ENCODE assay signal across 23 cellular contexts in genomic region chr21:45414396-45415187, GRCh38. TPM values are rescaled to one million over a fixed set of nuclear protein-coding genes. Genes with fewer than 3 reads are reported as not detected.
A peak's percentile ranks its signal among the peaks of the same experiment; 100 is the strongest.
DNase-seq lines count a peak whose midpoint lies in the region; ATAC-seq and TF ChIP-seq lines count a peak whose summit lies in the region.
"Had no signal": no experiment of that assay in that cellular context is flagged by ENCODE, and none has a peak within 500 bp of the region (broad histone marks: within the 10 kb centered on the region; RNA-seq: fewer than 3 reads in every experiment).

No MANE protein-coding gene starts in this region.

- no peak overlapping the region for H3K4me3 Mint-ChIP-seq in endodermal cell
- H3K4me3 Mint-ChIP-seq: activated CD4-positive, alpha-beta T cell treated with anti-CD3 and anti-CD28 coated beads for 36 hours; dendritic cell treated with granulocyte-macrophage colony-stimulating factor and Interleukin-4, amounts not matched to agents 40 ng/mL and 50 ng/mL, for 4 days; T-helper 17 cell had no signal

- H3K27me3 Mint-ChIP-seq in endodermal cell (ENCODE audit: insufficient read depth), result no peaks in the 10 kb centered on the region

- TF ChIP-seq CTCF in endodermal cell (conservative IDR thresholded peaks at IDR 0.05) (no peak), right lobe of liver (IDR thresholded peaks at IDR 0.05) (no peak), psoas muscle (IDR thresholded peaks at IDR 0.05) (no peak)

- peak overlapping the region; percentile 79 for H3K27ac Mint-ChIP-seq in endodermal cell
- H3K27ac Mint-ChIP-seq: activated CD4-positive, alpha-beta T cell treated with anti-CD3 and anti-CD28 coated beads for 36 hours; dendritic cell treated with granulocyte-macrophage colony-stimulating factor and Interleukin-4, amounts not matched to agents 40 ng/mL and 50 ng/mL, for 4 days; T-helper 17 cell had no signal

- H3K4me1 ChIP-seq in NT2/D1 (ENCODE audit: insufficient read depth, insufficient read length) (peaks cover 72% of the 10 kb centered on the region), endodermal cell (ENCODE audit: control insufficient read depth, insufficient read depth, low read length) (peaks cover 5% of the 10 kb centered on the region), right lobe of liver (peaks cover 0 to 18% (median 9%) of the 10 kb centered on the region in 4 donors), psoas muscle (peaks cover 11% of the 10 kb centered on the region)
- H3K4me1 ChIP-seq: HAP-1 had no signal

- WGBS in endodermal cell (ENCODE audit: insufficient coverage in 1 of 2, insufficient read length in 1 of 2), 2 experiments, result 94 to 96% methylated on average over 22 to 25 of the region's 25 CpGs
- WGBS in right lobe of liver (ENCODE audit: insufficient coverage, low coverage, low lambda C conversion rate, missing lambda C conversion rate), result 80% methylated on average over 9 of the region's 25 CpGs
- 92 to 93% (median 93%) methylated on average over 25 of the region's 25 CpGs for WGBS in psoas muscle, 3 donors

- TF ChIP-seq POLR2A in right lobe of liver (IDR thresholded peaks at IDR 0.05), result no peak

- no peak for DNase-seq in NT2/D1 (ENCODE audit: low read depth, low spot score)
- peak; percentile 43 for DNase-seq in endodermal cell
- DNase-seq in right lobe of liver, result peak in 2 of 3 donors; percentile 15 to 49
- DNase-seq in psoas muscle, result peak; percentile 9 to 49
- DNase-seq in mucosa of gallbladder (ENCODE audit: low spot score), result no peak
- no peak for DNase-seq in medulla oblongata (ENCODE audit: extremely low spot score)
- DNase-seq in NCI-H1436 (lab: John Stamatoyannopoulos, UW), result no peak
- no peak for DNase-seq in HUDEP-2 (lab: John Stamatoyannopoulos, UW; ENCODE audit: unreplicated experiment in 76 of 76)
- DNase-seq: activated CD4-positive, alpha-beta T cell treated with anti-CD3 and anti-CD28 coated beads for 36 hours; activated T-cell treated with anti-CD3 and anti-CD28 coated beads for 4 hours; caudate nucleus; gastrocnemius medialis; KBM-7; NCI-H1417; NCI-H2107; NCI-H748 treated with DMSO at 0.1 percent for 48 hours; nucleus accumbens; stimulated activated CD4-positive, alpha-beta T cell treated with anti-CD3 and anti-CD28 coated beads, Interleukin-2, amount 100 ng/mL, for 48 hours had no signal

- no peak for ATAC-seq in right lobe of liver
- no peak for ATAC-seq in psoas muscle
- ATAC-seq: activated CD4-positive, alpha-beta T cell treated with anti-CD3 and anti-CD28 coated beads for 36 hours; activated naive CD4-positive, alpha-beta T cell treated with anti-CD3 and anti-CD28 coated beads, Interleukin-2, amount 50 U/mL, for 72 hours; gastrocnemius medialis; T-helper 17 cell had no signal

- H3K36me3 ChIP-seq in NT2/D1 (ENCODE audit: insufficient read depth, insufficient read length, low read length) (peaks cover 95% of the 10 kb centered on the region), endodermal cell (ENCODE audit: control insufficient read depth, insufficient read depth, low read length) (peaks cover 29% of the 10 kb centered on the region), right lobe of liver (no peaks in the 10 kb centered on the region), psoas muscle (ENCODE audit: insufficient read depth in 1 of 2, low read depth in 1 of 2) (no peaks in the 10 kb centered on the region)
- H3K36me3 ChIP-seq: gastrocnemius medialis, HAP-1 had no signal

- H3K36me3 Mint-ChIP-seq in endodermal cell (ENCODE audit: low read depth), result peaks cover 20% of the 10 kb centered on the region
- H3K36me3 Mint-ChIP-seq: activated naive CD4-positive, alpha-beta T cell treated with anti-CD3 and anti-CD28 coated beads, Interleukin-2, amount 50 U/mL, for 72 hours had no signal

- H3K27me3 ChIP-seq in NT2/D1 (ENCODE audit: insufficient read depth, insufficient read length) (no peaks in the 10 kb centered on the region), endodermal cell (ENCODE audit: control insufficient read depth, insufficient read depth, low read length, poor library complexity, severe bottlenecking) (no peaks in the 10 kb centered on the region), right lobe of liver (no peaks in the 10 kb centered on the region), psoas muscle (ENCODE audit: insufficient read depth in 3 of 3, low read length in 2 of 3) (peaks cover 0 to 38% (median 2%) of the 10 kb centered on the region in 3 donors)

- peak overlapping the region; percentile 83 for H3K27ac ChIP-seq in endodermal cell (ENCODE audit: low read depth, low read length)
- no peak overlapping the region for H3K27ac ChIP-seq in right lobe of liver
- H3K27ac ChIP-seq in psoas muscle, result no peak overlapping the region
- H3K27ac ChIP-seq: gastrocnemius medialis had no signal

- H3K9ac ChIP-seq in NT2/D1 (ENCODE audit: insufficient read length, low read depth), result peak overlapping the region; percentile 39
- no peak overlapping the region for H3K9ac ChIP-seq in endodermal cell (ENCODE audit: extremely low read depth, low read length, poor library complexity, severe bottlenecking)

- peaks cover 36% of the 10 kb centered on the region for H3K4me1 Mint-ChIP-seq in endodermal cell
- H3K4me1 Mint-ChIP-seq: activated CD4-positive, alpha-beta T cell treated with anti-CD3 and anti-CD28 coated beads for 36 hours had no signal

- H3K9me3 ChIP-seq in NT2/D1 (ENCODE audit: insufficient read depth, low read length) (no peaks in the 10 kb centered on the region), endodermal cell (ENCODE audit: control insufficient read depth, low read length) (no peaks in the 10 kb centered on the region), right lobe of liver (no peaks in the 10 kb centered on the region), psoas muscle (no peaks in the 10 kb centered on the region)
- H3K9me3 ChIP-seq: gastrocnemius medialis, HAP-1 had no signal

- no peaks in the 10 kb centered on the region for H3K9me3 Mint-ChIP-seq in endodermal cell
- H3K9me3 Mint-ChIP-seq: activated naive CD4-positive, alpha-beta T cell treated with anti-CD3 and anti-CD28 coated beads, Interleukin-2, amount 50 U/mL, for 72 hours; dendritic cell treated with granulocyte-macrophage colony-stimulating factor and Interleukin-4, amounts not matched to agents 40 ng/mL and 50 ng/mL, for 4 days had no signal

- intact Hi-C loops in right lobe of liver (cut with DNase I) (no loop called here), psoas muscle (cut with DNase I) (no loop called here)

- H3K4me3 ChIP-seq in NT2/D1 (ENCODE audit: insufficient read length, low read depth), result no peak overlapping the region
- no peak overlapping the region for H3K4me3 ChIP-seq in endodermal cell (ENCODE audit: low read length)
- no peak overlapping the region for H3K4me3 ChIP-seq in right lobe of liver
- no peak overlapping the region for H3K4me3 ChIP-seq in psoas muscle
- H3K4me3 ChIP-seq: gastrocnemius medialis, HAP-1, lung had no signal

RNA-seq across cellular contexts. Expression of gene COL18A1, which starts 9.6 kb away (rescaled TPM):
- total RNA-seq in endodermal cell (100 to 1,000 TPM; 332 to 398 TPM), right lobe of liver (100 to 1,000 TPM; 261 to 487 (median 297) TPM), psoas muscle (10 to 100 TPM; 11.6 to 21.1 (median 15.1) TPM), mucosa of gallbladder (172 TPM)
- 216 TPM for polyA plus RNA-seq in endodermal cell (2013, experiment 1 of 2)
- 213 TPM for polyA plus RNA-seq in endodermal cell (2013, experiment 2 of 2)
- 10 to 100 TPM in 2 of 3 donors, 1 to 10 TPM in 1; 4.8 to 25.3 (median 11.3) TPM for polyA plus RNA-seq in psoas muscle

Comparison
In these comparisons a context has a peak if more than half of its experiments do, and no peak if none do; other contexts are left out.
1. DNase-seq: peak in endodermal cell (single experiment), right lobe of liver (2 of 3) and psoas muscle (2 of 2); none in NT2/D1 (single experiment), mucosa of gallbladder (single experiment), medulla oblongata (single experiment), NCI-H1436 (single experiment) and HUDEP-2 (0 of 76).